24 cellular contexts compared by ENCODE assay signal in genomic region chr1:183537405-183537804, GRCh38. TPM values are rescaled to one million over a fixed set of nuclear protein-coding genes. Genes with fewer than 3 reads are reported as not detected.
DNase-seq lines count a peak whose midpoint lies in the region; ATAC-seq and TF ChIP-seq lines count a peak whose summit lies in the region.
"Had no signal": no experiment of that assay in that cellular context is flagged by ENCODE, and none has a peak within 500 bp of the region (broad histone marks: within the 10 kb centered on the region; RNA-seq: fewer than 3 reads in every experiment).

No MANE protein-coding gene starts in this region.

- H3K27ac Mint-ChIP-seq in activated naive CD4-positive, alpha-beta T cell treated with anti-CD3 and anti-CD28 coated beads for 36 hours, result peak overlapping the region; percentile 46
- H3K27ac Mint-ChIP-seq in CD4-positive, alpha-beta memory T cell, result peak overlapping the region in 4 of 7 donors; percentile 12 to 79 (median 49)
- no peak overlapping the region for H3K27ac Mint-ChIP-seq in immature natural killer cell
- H3K27ac Mint-ChIP-seq in stimulated activated naive CD8-positive, alpha-beta T cell treated with anti-CD3 and anti-CD28 coated beads, Interleukin-15, amount 100 ng/mL, for 72 hours, result no peak overlapping the region
- H3K27ac Mint-ChIP-seq: GM23338, H9, HFFc6, IgD-negative memory B cell had no signal

- TF ChIP-seq CTCF in PC-3 (conservative IDR thresholded peaks at IDR 0.05; ENCODE audit: low read depth, low read length), result no peak

- no peaks in the 10 kb centered on the region for H3K79me2 ChIP-seq in PC-3 (ENCODE audit: low read length)

- no peaks in the 10 kb centered on the region for H3K4me1 ChIP-seq in CD4-positive, alpha-beta memory T cell (ENCODE audit: insufficient read depth, low read length)
- H3K4me1 ChIP-seq in PC-3 (ENCODE audit: insufficient read depth, low read length), result peaks cover 13% of the 10 kb centered on the region
- H3K4me1 ChIP-seq: BE2C had no signal

- BruUV-seq in PC-3 (replicated peaks; lab: Mats Ljungman, UMichigan), result no TSS peak

- intact Hi-C loops in activated naive CD4-positive, alpha-beta T cell treated with anti-CD3 and anti-CD28 coated beads for 36 hours (cut with micrococcal nuclease), result no loop called here
- intact Hi-C loops in CD4-positive, alpha-beta memory T cell (cut with micrococcal nuclease), result no loop called here
- intact Hi-C loops in PC-3 (cut with micrococcal nuclease), result no loop called here

- peaks cover 2% of the 10 kb centered on the region for H3K4me1 Mint-ChIP-seq in activated naive CD4-positive, alpha-beta T cell treated with anti-CD3 and anti-CD28 coated beads for 36 hours (ENCODE audit: low read depth)
- H3K4me1 Mint-ChIP-seq in CD4-positive, alpha-beta memory T cell, result peaks cover 0 to 4% (median 0%) of the 10 kb centered on the region in 4 donors
- no peaks in the 10 kb centered on the region for H3K4me1 Mint-ChIP-seq in immature natural killer cell
- no peaks in the 10 kb centered on the region for H3K4me1 Mint-ChIP-seq in stimulated activated naive CD8-positive, alpha-beta T cell treated with anti-CD3 and anti-CD28 coated beads, Interleukin-15, amount 100 ng/mL, for 72 hours
- H3K4me1 Mint-ChIP-seq: CD14-positive monocyte, GM23338, H9, IgD-negative memory B cell had no signal

- CTCF ChIA-PET in activated naive CD4-positive, alpha-beta T cell treated with anti-CD3 and anti-CD28 coated beads for 36 hours (lab: Charles Lee), result no interaction called here
- CTCF ChIA-PET in CD4-positive, alpha-beta memory T cell (lab: Charles Lee; ENCODE audit: partially characterized antibody), result no interaction called here
- CTCF ChIA-PET in PC-3 (lab: Charles Lee), result no interaction called here

- peaks cover 39% of the 10 kb centered on the region for H3K36me3 ChIP-seq in CD4-positive, alpha-beta memory T cell (ENCODE audit: insufficient read depth, low read length)
- peaks cover 50% of the 10 kb centered on the region for H3K36me3 ChIP-seq in PC-3 (ENCODE audit: low read depth, low read length)

- no peak overlapping the region for H3K4me3 Mint-ChIP-seq in activated naive CD4-positive, alpha-beta T cell treated with anti-CD3 and anti-CD28 coated beads for 36 hours
- no peak overlapping the region for H3K4me3 Mint-ChIP-seq in CD4-positive, alpha-beta memory T cell
- H3K4me3 Mint-ChIP-seq in immature natural killer cell, result no peak overlapping the region
- no peak overlapping the region for H3K4me3 Mint-ChIP-seq in stimulated activated naive CD8-positive, alpha-beta T cell treated with anti-CD3 and anti-CD28 coated beads, Interleukin-15, amount 100 ng/mL, for 72 hours
- H3K4me3 Mint-ChIP-seq: CD14-positive monocyte, GM23338, H9, HFFc6, IgD-negative memory B cell had no signal

- H3K9me3 ChIP-seq in CD4-positive, alpha-beta memory T cell (ENCODE audit: control insufficient read depth in 1 of 2, low read length in 2 of 2), result no peaks in the 10 kb centered on the region
- H3K9me3 ChIP-seq in PC-3 (ENCODE audit: low read length), result no peaks in the 10 kb centered on the region
- H3K9me3 ChIP-seq: BE2C had no signal

- H3K4me2 ChIP-seq in PC-3 (ENCODE audit: low read length), result no peak overlapping the region; the same call in 1 of the 2 replicates
- H3K4me2 ChIP-seq: GM23338, KMS-11 had no signal

- no peaks in the 10 kb centered on the region for H3K27me3 ChIP-seq in CD4-positive, alpha-beta memory T cell (ENCODE audit: insufficient read depth, low read length)
- H3K27me3 ChIP-seq in PC-3 (ENCODE audit: low read length), result no peaks in the 10 kb centered on the region
- H3K27me3 ChIP-seq: BE2C had no signal

- no peak for DNase-seq in activated naive CD4-positive, alpha-beta T cell treated with anti-CD3 and anti-CD28 coated beads for 36 hours
- no peak for DNase-seq in activated naive CD4-positive, alpha-beta T cell treated with Interleukin-2 at 50 U/mL for 16 hours
- DNase-seq in CD4-positive, alpha-beta memory T cell, result no peak
- DNase-seq in PC-3, result peak; percentile 45
- DNase-seq in iris pigment epithelial cell (ENCODE audit: low read depth), result peak; percentile 27
- DNase-seq in immature natural killer cell, result no peak
- DNase-seq in stimulated activated naive CD8-positive, alpha-beta T cell treated with anti-CD3 and anti-CD28 coated beads, Interleukin-15, amount 100 ng/mL, for 72 hours, result no peak
- no peak for DNase-seq in RPMI8226
- DNase-seq: ACHN, BE2C, DMS153, DND-41, H9, HFFc6, MM.1S, NCI-H2029 treated with DMSO at 0.1 percent for 48 hours, NCI-H2227 treated with DMSO at 0.1 percent for 48 hours, NCI-H526 treated with DMSO at 0.1 percent for 48 hours, SHP77 treated with DMSO at 0.1 percent for 48 hours had no signal

- H3F3A ChIP-seq in PC-3 (ENCODE audit: low read length, unreplicated experiment), result no peaks in the 10 kb centered on the region

- H4K20me1 ChIP-seq in PC-3 (ENCODE audit: low read length), result no peaks in the 10 kb centered on the region

- 0 out of 2 replicates have a peak overlapping the region, but pooled peaks have one; percentile 12 for H3K9ac ChIP-seq in PC-3 (ENCODE audit: low read length)
- H3K9ac ChIP-seq: KMS-11 had no signal

- no peak overlapping the region for H2AFZ ChIP-seq in PC-3 (ENCODE audit: low read length)
- H2AFZ ChIP-seq: GM23338 had no signal

- no peak overlapping the region for H3K4me3 ChIP-seq in CD4-positive, alpha-beta memory T cell (ENCODE audit: low read length in 2 of 2)
- no peak overlapping the region for H3K4me3 ChIP-seq in PC-3 (ENCODE audit: low read length)
- H3K4me3 ChIP-seq: GM23338 had no signal

- H3K36me3 Mint-ChIP-seq in activated naive CD4-positive, alpha-beta T cell treated with anti-CD3 and anti-CD28 coated beads for 36 hours (ENCODE audit: low read depth), result peaks cover 33% of the 10 kb centered on the region
- peaks cover 65 to 70% of the 10 kb centered on the region in 2 donors for H3K36me3 Mint-ChIP-seq in CD4-positive, alpha-beta memory T cell
- peaks cover 23 to 56% (median 54%) of the 10 kb centered on the region in 3 donors for H3K36me3 Mint-ChIP-seq in immature natural killer cell

- peak; percentile 79 for ATAC-seq in PC-3
- no peak for ATAC-seq in stimulated activated naive CD8-positive, alpha-beta T cell treated with anti-CD3 and anti-CD28 coated beads, Interleukin-15, amount 100 ng/mL, for 72 hours
- ATAC-seq: GM23338 had no signal

- no peaks in the 10 kb centered on the region for H3K27me3 Mint-ChIP-seq in activated naive CD4-positive, alpha-beta T cell treated with anti-CD3 and anti-CD28 coated beads for 36 hours (ENCODE audit: low read depth)
- H3K27me3 Mint-ChIP-seq in CD4-positive, alpha-beta memory T cell, result no peaks in the 10 kb centered on the region
- no peaks in the 10 kb centered on the region for H3K27me3 Mint-ChIP-seq in immature natural killer cell (ENCODE audit: low read depth in 3 of 3)
- no peaks in the 10 kb centered on the region for H3K27me3 Mint-ChIP-seq in stimulated activated naive CD8-positive, alpha-beta T cell treated with anti-CD3 and anti-CD28 coated beads, Interleukin-15, amount 100 ng/mL, for 72 hours
- H3K27me3 Mint-ChIP-seq: IgD-negative memory B cell had no signal

- H3K9me2 ChIP-seq in PC-3 (replicated peaks; ENCODE audit: low read length), result no peaks in the 10 kb centered on the region

- H3K9me3 Mint-ChIP-seq in activated naive CD4-positive, alpha-beta T cell treated with anti-CD3 and anti-CD28 coated beads for 36 hours, result no peaks in the 10 kb centered on the region
- no peaks in the 10 kb centered on the region for H3K9me3 Mint-ChIP-seq in CD4-positive, alpha-beta memory T cell
- no peaks in the 10 kb centered on the region for H3K9me3 Mint-ChIP-seq in immature natural killer cell
- no peaks in the 10 kb centered on the region for H3K9me3 Mint-ChIP-seq in stimulated activated naive CD8-positive, alpha-beta T cell treated with anti-CD3 and anti-CD28 coated beads, Interleukin-15, amount 100 ng/mL, for 72 hours
- H3K9me3 Mint-ChIP-seq: CD14-positive monocyte, GM23338, H9, HFFc6, IgD-negative memory B cell had no signal

- H3K27ac ChIP-seq in CD4-positive, alpha-beta memory T cell (ENCODE audit: low read depth, low read length), result no peak overlapping the region
- peak overlapping the region; percentile 81 for H3K27ac ChIP-seq in PC-3 (ENCODE audit: low read length)
- H3K27ac ChIP-seq: KMS-11, RWPE1 had no signal

- POLR2A ChIA-PET in CD4-positive, alpha-beta memory T cell (lab: Charles Lee; ENCODE audit: partially characterized antibody), result no interaction called here
- POLR2A ChIA-PET in PC-3 (lab: Charles Lee; ENCODE audit: unreplicated experiment), result no interaction called here

RNA-seq across cellular contexts. Expression of gene NCF2, which starts 52.9 kb away (rescaled TPM):
- total RNA-seq in activated naive CD4-positive, alpha-beta T cell treated with anti-CD3 and anti-CD28 coated beads for 36 hours, result 10 to 100 TPM; 14.0 to 14.3 TPM
- total RNA-seq in CD4-positive, alpha-beta memory T cell, result 1 to 10 TPM; 5.2 to 6.7 TPM
- polyA plus RNA-seq in CD4-positive, alpha-beta memory T cell, result 1 to 10 TPM; 2.0 to 6.9 TPM
- 26.1 and 31.3 TPM in 2 replicates for total RNA-seq in PC-3 (2014; rRNA removed)
- polyA plus RNA-seq in immature natural killer cell, result 10 to 100 TPM in 1 of 3 donors, 1 to 10 TPM in 2; 1.5 to 13.3 (median 3.7) TPM
- total RNA-seq: GM23338, H9 had no signal
- polyA plus RNA-seq: GM23338 had no signal

Comparison
In these comparisons a context has a peak if more than half of its experiments do, and no peak if none do; other contexts are left out.
1. DNase-seq: peak in PC-3 (single experiment) and iris pigment epithelial cell (single experiment); none in activated naive CD4-positive, alpha-beta T cell treated with anti-CD3 and anti-CD28 coated beads for 36 hours (single experiment), activated naive CD4-positive, alpha-beta T cell treated with Interleukin-2 at 50 U/mL for 16 hours (single experiment), CD4-positive, alpha-beta memory T cell (0 of 5), immature natural killer cell (0 of 3), stimulated activated naive CD8-positive, alpha-beta T cell treated with anti-CD3 and anti-CD28 coated beads, Interleukin-15, amount 100 ng/mL, for 72 hours (0 of 2) and RPMI8226 (single experiment).
2. H3K27ac Mint-ChIP-seq: peak in activated naive CD4-positive, alpha-beta T cell treated with anti-CD3 and anti-CD28 coated beads for 36 hours (single experiment) and CD4-positive, alpha-beta memory T cell (4 of 7); none in immature natural killer cell (0 of 6) and stimulated activated naive CD8-positive, alpha-beta T cell treated with anti-CD3 and anti-CD28 coated beads, Interleukin-15, amount 100 ng/mL, for 72 hours (0 of 2).